In the genomic region with DNA sequence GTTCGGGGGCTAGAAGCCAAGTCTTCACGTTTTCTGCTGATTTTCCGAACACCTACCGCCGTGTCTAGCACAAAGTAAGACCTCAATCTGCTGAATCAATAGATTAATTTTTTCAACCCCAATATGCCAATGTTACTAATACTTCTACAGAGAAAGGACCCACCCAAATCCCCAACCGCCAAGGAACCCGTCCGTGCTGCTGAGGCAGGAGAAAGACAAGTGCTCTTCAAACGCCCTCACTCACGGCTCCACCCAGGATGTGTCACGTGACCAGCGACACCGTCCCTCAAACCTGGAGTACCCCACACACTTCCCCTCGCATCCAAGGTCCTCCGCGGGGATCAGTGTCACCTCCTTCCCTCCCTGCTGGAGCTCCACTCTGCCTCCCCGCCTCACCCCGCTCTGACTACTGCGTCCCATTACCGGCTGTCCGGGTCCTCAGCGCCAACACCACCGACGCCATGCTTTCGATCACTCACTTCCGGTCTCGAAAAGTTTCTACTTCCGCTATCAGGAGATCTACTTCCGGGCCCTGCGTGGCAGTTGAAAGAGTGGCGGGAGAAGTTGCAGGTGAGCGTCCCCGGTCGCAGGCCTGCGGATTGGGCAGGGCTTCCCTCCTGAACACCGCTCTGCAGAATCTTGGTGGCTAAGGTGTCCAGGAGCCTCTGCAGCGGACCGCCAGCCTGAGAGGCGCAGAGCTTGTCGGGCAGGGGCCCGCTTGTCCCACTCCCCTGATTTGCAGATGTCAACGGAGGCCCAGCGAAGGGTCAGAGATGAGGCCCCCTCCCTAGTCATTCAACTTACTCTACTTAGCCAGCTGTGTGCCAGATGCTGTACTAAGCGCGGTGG, we compare ENCODE assay signal across 8 cellular contexts. TPM values are rescaled to one million over a fixed set of nuclear protein-coding genes. Genes with fewer than 3 reads are reported as not detected.
A peak's percentile ranks its signal among the peaks of the same experiment; 100 is the strongest.
DNase-seq lines count a peak whose midpoint lies in the region; ATAC-seq and TF ChIP-seq lines count a peak whose summit lies in the region.

A gene with protein sequence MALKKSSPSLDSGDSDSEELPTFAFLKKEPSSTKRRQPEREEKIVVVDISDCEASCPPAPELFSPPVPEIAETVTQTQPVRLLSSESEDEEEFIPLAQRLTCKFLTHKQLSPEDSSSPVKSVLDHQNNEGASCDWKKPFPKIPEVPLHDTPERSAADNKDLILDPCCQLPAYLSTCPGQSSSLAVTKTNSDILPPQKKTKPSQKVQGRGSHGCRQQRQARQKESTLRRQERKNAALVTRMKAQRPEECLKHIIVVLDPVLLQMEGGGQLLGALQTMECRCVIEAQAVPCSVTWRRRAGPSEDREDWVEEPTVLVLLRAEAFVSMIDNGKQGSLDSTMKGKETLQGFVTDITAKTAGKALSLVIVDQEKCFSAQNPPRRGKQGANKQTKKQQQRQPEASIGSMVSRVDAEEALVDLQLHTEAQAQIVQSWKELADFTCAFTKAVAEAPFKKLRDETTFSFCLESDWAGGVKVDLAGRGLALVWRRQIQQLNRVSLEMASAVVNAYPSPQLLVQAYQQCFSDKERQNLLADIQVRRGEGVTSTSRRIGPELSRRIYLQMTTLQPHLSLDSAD (plus strand): TSS at position 522 of the 849 bp plus-strand sequence. CDS start 1,980 bp downstream, outside the sequence.
A gene (minus strand): TSS at position 477 of the 849 bp plus-strand sequence. CDS start 14 bp downstream, at position 463.

- H3K4me3 Mint-ChIP-seq in T-cell: peak within 1 kb of the TSS; percentile 91 to 99 (median 99)

- CTCF ChIA-PET in T-cell (lab: Charles Lee): interaction anchor here (0.6 to 2.7 kb wide), 6 partner anchors 11 to 25 kb away, joined by 3 to 10 read pairs (median 6); a partner anchor contains a TSS

- peaks cover 33% of the 10 kb centered on the region for H3K36me3 Mint-ChIP-seq in T-cell

- intact Hi-C loops in adrenal gland (cut with DNase I) (no loop called here), left ventricle myocardium inferior (cut with micrococcal nuclease) (no loop called here), prostate gland (cut with DNase I) (no loop called here)

- peaks cover 22 to 33% (median 26%) of the 10 kb centered on the region in 3 donors for H3K4me1 Mint-ChIP-seq in T-cell

- TF ChIP-seq POLR2A in adrenal gland (IDR thresholded peaks at IDR 0.05): peak; percentile 24 to 36
- peak; percentile 14 for TF ChIP-seq POLR2A in prostate gland (IDR thresholded peaks at IDR 0.05)

- ATAC-seq in HG02759 (IDR thresholded peaks at IDR 0.05; ENCODE audit: unreplicated experiment) (peak; percentile 93), T-cell (replicated peaks in 1 of 4) (peak; percentile 92 to 95 (median 94))

- H3K27me3 Mint-ChIP-seq in T-cell: no peaks in the 10 kb centered on the region

- WGBS in adrenal gland, 4 donors: 1 to 2% (median 2%) methylated on average over 31 to 45 of the region's 45 CpGs
- WGBS in prostate gland: under 1% methylated on average over 45 of the region's 45 CpGs
- WGBS in urinary bladder: under 1% methylated on average over 45 of the region's 45 CpGs

- H3K36me3 ChIP-seq in adrenal gland (replicated peaks in 1 of 2) (peaks cover 0 to 29% of the 10 kb centered on the region in 2 donors), left ventricle myocardium inferior (peaks cover 32% of the 10 kb centered on the region), prostate gland (peaks cover 14 to 15% of the 10 kb centered on the region in 2 donors), urinary bladder (ENCODE audit: insufficient read depth) (no peaks in the 10 kb centered on the region)

- peak within 1 kb of the TSS; percentile 79 to 99 (median 93) for H3K27ac ChIP-seq in adrenal gland
- peak within 1 kb of the TSS; percentile 98 for H3K27ac ChIP-seq in left ventricle myocardium inferior (replicated peaks)
- peak within 1 kb of the TSS; percentile 93 to 96 for H3K27ac ChIP-seq in prostate gland
- H3K27ac ChIP-seq in urinary bladder (ENCODE audit: low read depth): peak within 1 kb of the TSS; percentile 93

- H3K27me3 ChIP-seq in adrenal gland (no peaks in the 10 kb centered on the region), left ventricle myocardium inferior (ENCODE audit: low read depth) (no peaks in the 10 kb centered on the region), prostate gland (replicated peaks; ENCODE audit: insufficient read depth) (no peaks in the 10 kb centered on the region)

- no peaks in the 10 kb centered on the region for H3K9me3 ChIP-seq in adrenal gland (replicated peaks in 1 of 3)
- no peaks in the 10 kb centered on the region for H3K9me3 ChIP-seq in left ventricle myocardium inferior (replicated peaks)
- no peaks in the 10 kb centered on the region for H3K9me3 ChIP-seq in prostate gland

- no peaks in the 10 kb centered on the region for H3K9me3 Mint-ChIP-seq in T-cell

- peak within 1 kb of the TSS; percentile 69 for H3K4me3 ChIP-seq in GM12865 (ENCODE audit: low read depth, low read length)
- peak within 1 kb of the TSS; percentile 67 to 86 (median 77) for H3K4me3 ChIP-seq in adrenal gland
- peak within 1 kb of the TSS; percentile 82 for H3K4me3 ChIP-seq in left ventricle myocardium inferior
- peak within 1 kb of the TSS; percentile 71 to 85 for H3K4me3 ChIP-seq in prostate gland
- H3K4me3 ChIP-seq in urinary bladder (ENCODE audit: low read depth, low read length): peak within 1 kb of the TSS; percentile 58

- TF ChIP-seq CTCF in GM12865 (IDR thresholded peaks at IDR 0.05; ENCODE audit: insufficient read depth, low read depth, low read length, missing control alignments) (no peak), adrenal gland (IDR thresholded peaks at IDR 0.05) (no peak), left ventricle myocardium inferior (IDR thresholded peaks at IDR 0.05; ENCODE audit: borderline replicate concordance) (no peak), prostate gland (IDR thresholded peaks at IDR 0.05) (no peak)

- H3K4me1 ChIP-seq in adrenal gland (replicated peaks in 1 of 2) (peaks cover 6 to 17% of the 10 kb centered on the region in 2 donors), left ventricle myocardium inferior (peaks cover 29% of the 10 kb centered on the region), prostate gland (replicated peaks) (no peaks in the 10 kb centered on the region), urinary bladder (ENCODE audit: insufficient read depth) (peaks cover 3% of the 10 kb centered on the region)

- DNase-seq in GM12865 (ENCODE audit: low read depth): peak; percentile 92
- peak; percentile 94 for DNase-seq in NCI-H1436 (lab: John Stamatoyannopoulos, UW)
- DNase-seq in T-cell: peak; percentile 72 to 90 (median 82)
- peak; percentile 77 to 91 (median 85) for DNase-seq in adrenal gland
- DNase-seq in left ventricle myocardium inferior: peak; percentile 85
- DNase-seq in prostate gland (ENCODE audit: low spot score): peak; percentile 80

- peak within 1 kb of the TSS; percentile 100 for H3K27ac Mint-ChIP-seq in T-cell

- POLR2A ChIA-PET in T-cell (lab: Charles Lee): interaction anchor here in 1 of 2 donors (0.6 kb wide), 2 partner anchors 13 to 170 kb away, joined by 3 read pairs; no protein-coding TSS in a partner anchor

RNA-seq across cellular contexts. Expression of the first gene that starts in this region (rescaled TPM):
- total RNA-seq in T-cell (1 to 10 TPM in 4 of 5 donors, under 1 TPM in 1; 0.75 to 2.1 (median 1.4) TPM), adrenal gland (1 to 10 TPM in 2 of 8 donors, under 1 TPM in 6; 0.18 to 1.2 (median 0.50) TPM), left ventricle myocardium inferior (0.74 TPM), prostate gland (10 to 100 TPM in 1 of 2 donors, under 1 TPM in 1; 0.23 to 13.6 TPM), urinary bladder (2.7 TPM)
- polyA plus RNA-seq in adrenal gland (1 to 10 TPM in 1 of 3 donors, under 1 TPM in 2; 0.48 to 1.5 (median 0.84) TPM), urinary bladder (0.29 TPM)

RNA-seq across cellular contexts. Expression of the second gene that starts in this region (rescaled TPM):
- total RNA-seq in T-cell (10 to 100 TPM; 26.0 to 35.0 (median 31.2) TPM), adrenal gland (100 to 1,000 TPM in 2 of 8 donors, 10 to 100 TPM in 6; 75.0 to 130 (median 89.3) TPM), left ventricle myocardium inferior (85.0 TPM), prostate gland (10 to 100 TPM; 63.3 to 69.6 TPM), urinary bladder (38.6 TPM)
- polyA plus RNA-seq in adrenal gland (100 to 1,000 TPM in 2 of 3 donors, 10 to 100 TPM in 1; 96.4 to 287 (median 159) TPM), urinary bladder (99.6 TPM)

Comparison
In these comparisons a context has a peak if more than half of its experiments do, and no peak if none do; other contexts are left out.
1. Peak in every context shown above with its lines: DNase-seq, ATAC-seq, H3K4me3 ChIP-seq and H3K27ac ChIP-seq.